Comparison of ENCODE assay signal across 9 cellular contexts in genomic region chr1:208604295-208604694, GRCh38.
DNase-seq lines count a peak whose midpoint lies in the region; ATAC-seq and TF ChIP-seq lines count a peak whose summit lies in the region.
"Had no signal": no experiment of that assay in that cellular context is flagged by ENCODE, and none has a peak within 500 bp of the region (broad histone marks: within the 10 kb centered on the region; RNA-seq: fewer than 3 reads in every experiment).

No MANE protein-coding gene starts in this region.

- ATAC-seq in GM19397 (IDR thresholded peaks at IDR 0.05; ENCODE audit: unreplicated experiment) (peak; percentile 85), HG03103 (IDR thresholded peaks at IDR 0.05; ENCODE audit: low read depth, unreplicated experiment) (peak; percentile 94), gastrocnemius medialis (no peak)

- no peak overlapping the region for H3K27ac ChIP-seq in gastrocnemius medialis
- H3K27ac ChIP-seq in testis, result no peak overlapping the region

- 68 to 70% methylated on average over 4 of the region's 4 CpGs for WGBS in testis, 2 donors

- TF ChIP-seq POLR2A in gastrocnemius medialis (IDR thresholded peaks at IDR 0.05), result no peak
- TF ChIP-seq POLR2A in testis (IDR thresholded peaks at IDR 0.05), result no peak

- intact Hi-C loops in gastrocnemius medialis (cut with DNase I; ENCODE audit: low total_unique reads), result no loop called here
- intact Hi-C loops in testis (cut with DNase I; ENCODE audit: low total_unique reads), result no loop called here

- in situ Hi-C loops in gastrocnemius medialis (cut with MboI; ENCODE audit: low sequenced_read_pairs in 4 of 4), result no loop called here

- H3K4me1 ChIP-seq in gastrocnemius medialis (no peaks in the 10 kb centered on the region), testis (no peaks in the 10 kb centered on the region)

- TF ChIP-seq CTCF in gastrocnemius medialis (IDR thresholded peaks at IDR 0.05 in 4 of 5, conservative IDR thresholded peaks at IDR 0.05 in 1 of 5), result no peak
- no peak for TF ChIP-seq CTCF in testis (IDR thresholded peaks at IDR 0.05)

- H3K4me3 ChIP-seq in gastrocnemius medialis, result no peak overlapping the region
- no peak overlapping the region for H3K4me3 ChIP-seq in testis

- H3K36me3 ChIP-seq in gastrocnemius medialis (no peaks in the 10 kb centered on the region), testis (ENCODE audit: low read depth, missing control alignments) (no peaks in the 10 kb centered on the region)

- DNase-seq in GM04504 (ENCODE audit: low read depth) (peak; percentile 16), astrocyte of the hippocampus (ENCODE audit: low read depth, low spot score) (peak; percentile 46), gastrocnemius medialis (no peak), epidermal melanocyte (ENCODE audit: insufficient read length, low spot score) (no peak), testis (no peak), NCI-H526 (lab: John Stamatoyannopoulos, UW) (no peak)
- DNase-seq: NCI-H82 had no signal

- H3K27me3 ChIP-seq in gastrocnemius medialis (no peaks in the 10 kb centered on the region), testis (no peaks in the 10 kb centered on the region)

- H3K9me3 ChIP-seq in gastrocnemius medialis, result no peaks in the 10 kb centered on the region
- no peaks in the 10 kb centered on the region for H3K9me3 ChIP-seq in testis

Comparison
In these comparisons a context has a peak if more than half of its experiments do, and no peak if none do; other contexts are left out.
1. DNase-seq: peak in GM04504 (single experiment) and astrocyte of the hippocampus (single experiment); none in gastrocnemius medialis (0 of 2), epidermal melanocyte (single experiment), testis (single experiment) and NCI-H526 (0 of 2).
2. ATAC-seq: peak in GM19397 (single experiment) and HG03103 (single experiment); none in gastrocnemius medialis (0 of 2).